29 cellular contexts compared by ENCODE assay signal in the genomic region with DNA sequence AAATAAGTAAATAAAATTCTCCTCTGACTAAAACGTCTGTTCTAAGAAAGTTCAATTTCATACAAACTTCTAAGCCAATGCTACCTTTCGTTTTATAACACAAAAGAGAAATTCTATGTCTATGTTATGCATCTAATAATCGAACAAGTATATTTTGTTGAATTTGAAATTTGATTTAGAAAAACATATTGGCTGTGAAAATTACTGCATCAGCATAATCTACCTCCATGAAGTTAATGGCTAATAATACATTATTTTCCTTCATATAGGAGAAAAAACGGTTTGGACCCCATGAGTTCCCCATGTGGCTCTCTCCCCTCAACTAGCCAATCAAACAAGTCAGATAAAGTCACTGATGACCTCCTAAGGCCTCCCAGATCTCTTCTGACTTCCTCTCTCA.
"Had no signal": no experiment of that assay in that cellular context is flagged by ENCODE, and none has a peak within 500 bp of the region (broad histone marks: within the 10 kb centered on the region; RNA-seq: fewer than 3 reads in every experiment).

No MANE protein-coding gene starts in this region.

- FAIRE-seq: colon, endometrium, endothelial cell of umbilical vein, frontal cortex had no signal

- H3K4me1 ChIP-seq: colonic mucosa, esophagus muscularis mucosa, esophagus squamous epithelium, gastrocnemius medialis, gastroesophageal sphincter, heart left ventricle, heart right ventricle had no signal

- H3K9me3 ChIP-seq: colonic mucosa, esophagus muscularis mucosa, esophagus squamous epithelium, gastrocnemius medialis, gastroesophageal sphincter, heart left ventricle, heart right ventricle had no signal

- ATAC-seq: effector memory CD8-positive, alpha-beta T cell; esophagus mucosa; foreskin keratinocyte; gastrocnemius medialis; gastroesophageal sphincter; heart left ventricle; heart right ventricle had no signal

- H3K27ac ChIP-seq: colonic mucosa, coronary artery, dorsolateral prefrontal cortex, epithelial cell of prostate, esophagus muscularis mucosa, esophagus squamous epithelium, foreskin keratinocyte, gastrocnemius medialis, gastroesophageal sphincter, heart left ventricle, heart right ventricle had no signal

- DNase-seq: colonic mucosa; cortex of kidney; dermis blood vessel endothelial cell; dorsolateral prefrontal cortex; effector CD4-positive, alpha-beta T cell; effector CD8-positive, alpha-beta T cell; effector memory CD4-positive, alpha-beta T cell; effector memory CD8-positive, alpha-beta T cell; endodermal cell; erythroblast; esophagus squamous epithelium; foreskin fibroblast; foreskin keratinocyte; foreskin melanocyte; gastrocnemius medialis; glutamatergic neuron; head of caudate nucleus; heart left ventricle; heart right ventricle had no signal

- H3K27me3 ChIP-seq: colonic mucosa, dorsolateral prefrontal cortex, esophagus muscularis mucosa, esophagus squamous epithelium, gastrocnemius medialis, gastroesophageal sphincter, heart left ventricle, heart right ventricle had no signal

- H3K4me3 Mint-ChIP-seq: dendritic cell treated with granulocyte-macrophage colony-stimulating factor and Interleukin-4, amounts not matched to agents 40 ng/mL and 50 ng/mL, for 4 days; effector memory CD8-positive, alpha-beta T cell; endodermal cell had no signal

- H3K36me3 ChIP-seq: colonic mucosa, esophagus muscularis mucosa, esophagus squamous epithelium, gastrocnemius medialis, gastroesophageal sphincter, heart left ventricle, heart right ventricle had no signal

- H3K27ac Mint-ChIP-seq: dendritic cell treated with granulocyte-macrophage colony-stimulating factor and Interleukin-4, amounts not matched to agents 40 ng/mL and 50 ng/mL, for 4 days; effector memory CD8-positive, alpha-beta T cell; endodermal cell had no signal

- H3K27me3 Mint-ChIP-seq: dendritic cell treated with granulocyte-macrophage colony-stimulating factor and Interleukin-4, amounts not matched to agents 40 ng/mL and 50 ng/mL, for 4 days; effector memory CD8-positive, alpha-beta T cell had no signal

- H3K4me3 ChIP-seq: colonic mucosa, coronary artery, dorsolateral prefrontal cortex, esophagus muscularis mucosa, esophagus squamous epithelium, gastrocnemius medialis, gastroesophageal sphincter, heart left ventricle, heart right ventricle had no signal

- H3K9me3 Mint-ChIP-seq: endodermal cell had no signal
